In the genomic region with DNA sequence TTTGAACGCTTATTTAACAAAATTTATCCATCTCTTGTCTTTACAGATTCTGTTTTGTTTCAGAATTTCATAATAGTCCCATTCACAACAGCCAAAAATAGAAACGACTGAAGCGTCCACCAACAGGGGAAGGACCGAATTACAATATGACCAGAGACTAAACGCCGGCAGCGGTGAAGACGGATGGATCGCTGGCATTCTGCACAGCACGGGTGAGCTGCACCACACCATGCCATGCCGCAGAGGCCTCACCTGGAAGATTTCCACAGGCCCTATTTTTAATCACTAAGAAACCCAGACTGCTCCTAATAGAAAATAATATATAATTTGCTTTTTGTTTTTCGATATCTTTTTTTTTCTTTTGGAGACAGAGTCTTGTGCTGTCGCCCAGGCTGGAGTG, we compare ENCODE assay signal across 22 cellular contexts.
A peak's percentile ranks its signal among the peaks of the same experiment; 100 is the strongest.
DNase-seq lines count a peak whose midpoint lies in the region; ATAC-seq, FAIRE-seq and TF ChIP-seq lines count a peak whose summit lies in the region.
"Had no signal": no experiment of that assay in that cellular context is flagged by ENCODE, and none has a peak within 500 bp of the region (broad histone marks: within the 10 kb centered on the region; RNA-seq: fewer than 3 reads in every experiment).

No MANE protein-coding gene starts in this region.

- H3K27me3 ChIP-seq in K562 (ENCODE audit: control insufficient read depth in 2 of 2, insufficient read depth in 2 of 2, low read length in 2 of 2) (peaks cover 14 to 53% of the 10 kb centered on the region in 2 experiments; a peak in 4 of 5 replicates), osteoblast (ENCODE audit: insufficient read depth, low read length) (peaks cover 9% of the 10 kb centered on the region), colonic mucosa (no peaks in the 10 kb centered on the region)

- H3K36me3 ChIP-seq in K562 (ENCODE audit: control insufficient read depth, insufficient read depth, low read length) (no peaks in the 10 kb centered on the region), osteoblast (ENCODE audit: insufficient read depth, low read length) (no peaks in the 10 kb centered on the region), colonic mucosa (no peaks in the 10 kb centered on the region)

- no peaks in the 10 kb centered on the region for H3K9me1 ChIP-seq in K562 (ENCODE audit: control insufficient read depth, insufficient read depth, low read length)

- H2AFZ ChIP-seq in K562 (ENCODE audit: low read depth, low read length): no peak overlapping the region
- no peak overlapping the region for H2AFZ ChIP-seq in osteoblast (ENCODE audit: low read length)

- H4K20me1 ChIP-seq in K562 (replicated peaks; ENCODE audit: control insufficient read depth, insufficient read depth, low read length) (peaks cover 7% of the 10 kb centered on the region), osteoblast (ENCODE audit: insufficient read depth, low read length) (no peaks in the 10 kb centered on the region)

- no peaks in the 10 kb centered on the region for H3K79me2 ChIP-seq in K562 (ENCODE audit: control insufficient read depth, insufficient read depth, low read length)
- no peaks in the 10 kb centered on the region for H3K79me2 ChIP-seq in osteoblast (ENCODE audit: insufficient read depth, low read length)

- 12% methylated on average over 13 of the region's 13 CpGs for WGBS in K562 (ENCODE audit: insufficient coverage, low coverage, missing lambda C conversion rate)

- DNase-seq in activated effector memory CD4-positive, alpha-beta T cell treated with anti-CD3 and anti-CD28 coated beads, Interleukin-2, amount 50 U/mL, for 16 hours: peak; percentile 47
- no peak for DNase-seq in activated effector memory CD4-positive, alpha-beta T cell treated with Interleukin-2 at 50 U/mL for 16 hours
- DNase-seq in K562 (ENCODE audit: extremely low read depth in 1 of 4, low spot score in 3 of 4) (no peak), osteoblast (ENCODE audit: insufficient read length, low spot score, missing footprints) (peak; percentile 85), colonic mucosa (no peak), amniotic stem cell (lab: John Stamatoyannopoulos, UW) (no peak), ureter (ENCODE audit: low spot score) (no peak)
- DNase-seq: DMS53, GDM1, GOT3, HCEC 1CT, NCI-H1694, NCI-H2081, NCI-H2171 treated with DMSO at 0.1 percent for 48 hours, NCI-H524 treated with DMSO at 0.1 percent for 48 hours, NCI-H82, SIG-M5 had no signal

- no peak for ATAC-seq in K562
- ATAC-seq: SK-N-SH treated with all-trans-retinoic acid at 6 μM for 48 hours had no signal

- H3K4me3 ChIP-seq in K562 (no peak overlapping the region), osteoblast (ENCODE audit: insufficient read depth, low read length) (no peak overlapping the region), colonic mucosa (no peak overlapping the region)

- no peak for TF ChIP-seq CTCF in K562 (IDR thresholded peaks at IDR 0.05 in 2 of 3, conservative IDR thresholded peaks at IDR 0.05 in 1 of 3; ENCODE audit: insufficient read depth in 2 of 3, low read depth in 1 of 3, low read length in 3 of 3)
- no peak for TF ChIP-seq CTCF in osteoblast (IDR thresholded peaks at IDR 0.05; ENCODE audit: extremely low read depth, low read depth, low read length)
- TF ChIP-seq CTCF in colonic mucosa (IDR thresholded peaks at IDR 0.05): no peak

- TF ChIP-seq EP300 in K562 (IDR thresholded peaks at IDR 0.05; ENCODE audit: low read length): no peak

- BruUV-seq in K562 (replicated peaks; lab: Mats Ljungman, UMichigan): no TSS peak

- H3K9me3 ChIP-seq in K562 (replicated peaks; ENCODE audit: control insufficient read depth, insufficient read depth, low read depth, low read length) (peaks cover 2% of the 10 kb centered on the region; the same call in 1 of the 2 replicates), osteoblast (ENCODE audit: low read depth, low read length) (peaks cover 17% of the 10 kb centered on the region), colonic mucosa (no peaks in the 10 kb centered on the region)

- CTCF ChIA-PET in K562 (lab: Yijun Ruan, JAX; ENCODE audit: low intra/inter-chr PET ratio): no interaction called here

- H3K27ac ChIP-seq in K562 (ENCODE audit: extremely low read depth, low read depth, low read length): no peak overlapping the region
- no peak overlapping the region for H3K27ac ChIP-seq in osteoblast (ENCODE audit: low read depth, low read length)
- H3K27ac ChIP-seq in colonic mucosa: no peak overlapping the region
- H3K27ac ChIP-seq: KMS-11 had no signal

- H3K9ac ChIP-seq in K562 (ENCODE audit: insufficient read depth in 1 of 2, low read depth in 2 of 2, low read length in 2 of 2) (no peak overlapping the region), colonic mucosa (ENCODE audit: low read depth in 2 of 2, low read length in 2 of 2) (no peak overlapping the region)
- H3K9ac ChIP-seq: KMS-11 had no signal

- TF ChIP-seq RAD21 in K562 (CRISPR knock-in tag; conservative IDR thresholded peaks at IDR 0.05 in 1 of 2, IDR thresholded peaks at IDR 0.05 in 1 of 2): no peak

- TF ChIP-seq POLR2A in K562 (conservative IDR thresholded peaks at IDR 0.05): no peak

- POLR2A ChIA-PET in K562 (lab: Yijun Ruan, JAX): no interaction called here

- FAIRE-seq in K562 (lab: Jason Lieb, UNC): no peak
- FAIRE-seq: A204.1, GM18507, HTR-8/SVneo had no signal

- in situ Hi-C loops in K562 (cut with MboI): no loop called here

- peaks cover 0 to 23% of the 10 kb centered on the region in 2 experiments; a peak in 2 of 5 replicates for H3K4me1 ChIP-seq in K562 (replicated peaks in 1 of 2; ENCODE audit: control insufficient read depth in 2 of 2, insufficient read depth in 2 of 2, low read length in 2 of 2)
- H3K4me1 ChIP-seq in osteoblast (ENCODE audit: insufficient read depth, low read length): no peaks in the 10 kb centered on the region
- no peaks in the 10 kb centered on the region for H3K4me1 ChIP-seq in colonic mucosa

- no peak overlapping the region for H3K4me2 ChIP-seq in K562 (ENCODE audit: insufficient read depth, low read length)
- no peak overlapping the region for H3K4me2 ChIP-seq in osteoblast (ENCODE audit: insufficient read depth, low read length)
- H3K4me2 ChIP-seq: KMS-11 had no signal

- intact Hi-C loops in K562 (cut with micrococcal nuclease): no loop called here
- intact Hi-C loops in colonic mucosa (cut with DNase I): no loop called here

TF ChIP-seq in K562, 482 proteins besides CTCF, POLR2A, EP300 and RAD21:
- peak; percentile 78 for TF ChIP-seq MEF2A (IDR thresholded peaks at IDR 0.05; ENCODE audit: control insufficient read depth, low read depth, low read length)
- TF ChIP-seq CREM (IDR thresholded peaks at IDR 0.05; ENCODE audit: low read depth): no peak

Comparison
In these comparisons a context has a peak if more than half of its experiments do, and no peak if none do; other contexts are left out.
1. DNase-seq: peak in activated effector memory CD4-positive, alpha-beta T cell treated with anti-CD3 and anti-CD28 coated beads, Interleukin-2, amount 50 U/mL, for 16 hours (single experiment) and osteoblast (single experiment); none in activated effector memory CD4-positive, alpha-beta T cell treated with Interleukin-2 at 50 U/mL for 16 hours (single experiment), K562 (0 of 4), colonic mucosa (single experiment), amniotic stem cell (single experiment) and ureter (single experiment).